Comparison of ENCODE assay signal across 25 cellular contexts in the genomic region with DNA sequence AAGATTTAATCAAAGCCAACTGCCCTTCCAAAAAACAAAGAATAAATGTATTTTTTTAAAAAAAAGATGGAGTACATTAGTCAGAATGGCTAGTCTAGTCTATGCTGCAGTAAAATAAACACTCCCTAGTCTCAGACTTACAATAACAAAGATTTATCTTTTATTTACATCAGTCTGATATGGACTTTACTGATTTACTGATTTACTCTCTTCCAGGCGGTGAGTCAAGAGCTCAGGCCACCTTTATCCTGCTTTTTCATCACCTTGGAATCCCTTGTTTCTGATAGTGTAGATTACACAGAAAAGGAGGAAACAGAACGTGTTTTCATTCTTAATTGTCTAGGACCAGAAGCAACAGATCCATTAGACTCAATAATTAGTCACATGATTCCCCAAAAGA.
DNase-seq lines count a peak whose midpoint lies in the region; ATAC-seq, FAIRE-seq and TF ChIP-seq lines count a peak whose summit lies in the region.
"Had no signal": no experiment of that assay in that cellular context is flagged by ENCODE, and none has a peak within 500 bp of the region (broad histone marks: within the 10 kb centered on the region; RNA-seq: fewer than 3 reads in every experiment).

No MANE protein-coding gene starts in this region.

- TF ChIP-seq CTCF in A549 (IDR thresholded peaks at IDR 0.05) (no peak), bronchial epithelial cell (IDR thresholded peaks at IDR 0.05; ENCODE audit: insufficient read depth, low read length, severe bottlenecking) (no peak), kidney epithelial cell (IDR thresholded peaks at IDR 0.05; ENCODE audit: insufficient read depth, low read length, poor library complexity, severe bottlenecking) (no peak)

- no peak overlapping the region for H3K4me2 ChIP-seq in A549

- ATAC-seq in A549: peak; percentile 43 to 55; a peak in 5 of 6 replicates
- ATAC-seq: activated CD4-positive, alpha-beta T cell treated with anti-CD3 and anti-CD28 coated beads for 36 hours; activated naive CD8-positive, alpha-beta T cell treated with anti-CD3 and anti-CD28 coated beads, Interleukin-2, amount 50 U/mL, for 24 hours had no signal

- WGBS in A549 (ENCODE audit: missing lambda C conversion rate): 0% methylated on average over 2 of the region's 2 CpGs

- no peak for TF ChIP-seq EP300 in A549 (IDR thresholded peaks at IDR 0.05)

- no peak for TF ChIP-seq RAD21 in A549 (conservative IDR thresholded peaks at IDR 0.05 in 1 of 2, IDR thresholded peaks at IDR 0.05 in 1 of 2)

- POLR2A ChIA-PET in A549 (lab: Yijun Ruan, JAX): no interaction called here

- H3K36me3 ChIP-seq in bronchial epithelial cell (ENCODE audit: control insufficient read depth, insufficient read depth, low read length) (no peaks in the 10 kb centered on the region), kidney epithelial cell (ENCODE audit: control insufficient read depth, insufficient read depth, low read length) (no peaks in the 10 kb centered on the region)

- CTCF ChIA-PET in A549 (lab: Yijun Ruan, JAX): interaction anchor here (1.2 kb wide), 1 partner anchor 114 kb away, joined by 3 read pairs; no protein-coding TSS in a partner anchor

- no peak for TF ChIP-seq POLR2A in A549 (IDR thresholded peaks at IDR 0.05; ENCODE audit: low read length)

- FAIRE-seq in A549 (lab: Jason Lieb, UNC) (no peak), bronchial epithelial cell (lab: Jason Lieb, UNC) (no peak)
- FAIRE-seq: small intestine had no signal

- no peaks in the 10 kb centered on the region for H3K27me3 ChIP-seq in bronchial epithelial cell (ENCODE audit: control insufficient read depth, insufficient read depth, low read length)
- H3K27me3 ChIP-seq in kidney epithelial cell (ENCODE audit: control insufficient read depth, insufficient read depth, low read length): no peaks in the 10 kb centered on the region

- no peak overlapping the region for H3K27ac ChIP-seq in A549
- H3K27ac ChIP-seq: SK-N-MC had no signal

- DNase-seq in A549 (ENCODE audit: low read depth in 1 of 2, low spot score in 1 of 2) (peak in 1 of 2 experiments; percentile 35), LoVo (ENCODE audit: low spot score) (peak; percentile 67), bronchial epithelial cell (ENCODE audit: low read depth) (peak; percentile 58), kidney epithelial cell (ENCODE audit: low read depth) (peak; percentile 19), COLO829 (ENCODE audit: low spot score) (no peak), NCI-H1930 (lab: John Stamatoyannopoulos, UW) (no peak), cerebellar nuclear complex (lab: John Stamatoyannopoulos, UW) (no peak), D341Med (ENCODE audit: low spot score) (no peak)
- DNase-seq: activated CD4-positive, alpha-beta T cell treated with anti-CD3 and anti-CD28 coated beads for 36 hours; activated CD8-positive, alpha-beta memory T cell treated with anti-CD3 and anti-CD28 coated beads for 24 hours; activated gamma-delta T cell; activated naive CD8-positive, alpha-beta T cell treated with anti-CD3 and anti-CD28 coated beads, Interleukin-2, amount 50 U/mL, for 24 hours; activated T-cell treated with anti-CD3 and anti-CD28 coated beads, Interleukin-2, amount 50 U/mL, for 1 hour; cortex of kidney; DND-41; endodermal cell; head of caudate nucleus; naive B cell; NCI-H146; NCI-H2171; NCI-H526 treated with DMSO at 0.1 percent for 48 hours; small intestine; stimulated activated CD4-positive, alpha-beta T cell treated with anti-CD3 and anti-CD28 coated beads, Interleukin-2, amount 100 ng/mL, for 24 hours; T-helper 2 cell had no signal

- H3K4me3 ChIP-seq in A549 (no peak overlapping the region), bronchial epithelial cell (ENCODE audit: low read depth, low read length) (no peak overlapping the region), kidney epithelial cell (ENCODE audit: low read depth, low read length) (no peak overlapping the region)
- H3K4me3 ChIP-seq: SK-N-MC had no signal

- peaks cover 10% of the 10 kb centered on the region; the same call in 1 of the 3 replicates for H3K4me1 ChIP-seq in A549

- H3K9me3 ChIP-seq in A549: no peaks in the 10 kb centered on the region

TF ChIP-seq in A549, 52 proteins besides CTCF, POLR2A, EP300 and RAD21:
- TF ChIP-seq EHF (CRISPR knock-in tag; IDR thresholded peaks at IDR 0.05) (no peak), SMC3 (IDR thresholded peaks at IDR 0.05) (no peak), BHLHE40 (IDR thresholded peaks at IDR 0.05; ENCODE audit: low read depth, low read length) (no peak), CBX2 (IDR thresholded peaks at IDR 0.05; ENCODE audit: borderline replicate concordance, low read depth) (no peak), GATA3 (IDR thresholded peaks at IDR 0.05; ENCODE audit: borderline replicate concordance) (peak; percentile 79; the same call in 1 of the 2 replicates), NR3C1 (IDR thresholded peaks at IDR 0.05) (no peak), EHMT2 (IDR thresholded peaks at IDR 0.05; ENCODE audit: low read depth) (no peak), FOSL2 (IDR thresholded peaks at IDR 0.05) (no peak), FOSL2 (CRISPR knock-in tag; IDR thresholded peaks at IDR 0.05) (no peak; the same call in 1 of the 2 replicates)
- TF ChIP-seq, protein P1, sequence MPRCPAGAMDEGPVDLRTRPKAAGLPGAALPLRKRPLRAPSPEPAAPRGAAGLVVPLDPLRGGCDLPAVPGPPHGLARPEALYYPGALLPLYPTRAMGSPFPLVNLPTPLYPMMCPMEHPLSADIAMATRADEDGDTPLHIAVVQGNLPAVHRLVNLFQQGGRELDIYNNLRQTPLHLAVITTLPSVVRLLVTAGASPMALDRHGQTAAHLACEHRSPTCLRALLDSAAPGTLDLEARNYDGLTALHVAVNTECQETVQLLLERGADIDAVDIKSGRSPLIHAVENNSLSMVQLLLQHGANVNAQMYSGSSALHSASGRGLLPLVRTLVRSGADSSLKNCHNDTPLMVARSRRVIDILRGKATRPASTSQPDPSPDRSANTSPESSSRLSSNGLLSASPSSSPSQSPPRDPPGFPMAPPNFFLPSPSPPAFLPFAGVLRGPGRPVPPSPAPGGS (IDR thresholded peaks at IDR 0.05): no peak

Comparison
In these comparisons a context has a peak if more than half of its experiments do, and no peak if none do; other contexts are left out.
1. DNase-seq: peak in LoVo (single experiment), bronchial epithelial cell (single experiment) and kidney epithelial cell (single experiment); none in COLO829 (single experiment), NCI-H1930 (0 of 2), cerebellar nuclear complex (0 of 2) and D341Med (single experiment).